ENCODE assay signal across 8 cellular contexts in genomic region chr13:70568571-70568970, GRCh38.
A peak's percentile ranks its signal among the peaks of the same experiment; 100 is the strongest.
DNase-seq lines count a peak whose midpoint lies in the region; ATAC-seq and TF ChIP-seq lines count a peak whose summit lies in the region.

No MANE protein-coding gene starts in this region.

- TF ChIP-seq CTCF in SU-DHL-6 (IDR thresholded peaks at IDR 0.05; ENCODE audit: insufficient read depth, low read length, poor library complexity, severe bottlenecking) (peak; percentile 56), right atrium auricular region (IDR thresholded peaks at IDR 0.05) (peak; percentile 41 to 74), testis (IDR thresholded peaks at IDR 0.05) (peak; percentile 48 to 59 (median 56)), natural killer cell (IDR thresholded peaks at IDR 0.05) (no peak)

- TF ChIP-seq POLR2A in testis (IDR thresholded peaks at IDR 0.05), result no peak

- no peak overlapping the region for H3K4me3 ChIP-seq in Karpas-422 (ENCODE audit: low read length)
- no peak overlapping the region for H3K4me3 ChIP-seq in SU-DHL-6 (ENCODE audit: insufficient read depth, low read length, poor library complexity, severe bottlenecking)
- H3K4me3 ChIP-seq in right atrium auricular region, result no peak overlapping the region
- no peak overlapping the region for H3K4me3 ChIP-seq in testis

- H3K79me2 ChIP-seq in Karpas-422 (ENCODE audit: low read length), result no peaks in the 10 kb centered on the region
- no peaks in the 10 kb centered on the region for H3K79me2 ChIP-seq in SU-DHL-6 (ENCODE audit: insufficient read depth, low read length)

- no peaks in the 10 kb centered on the region for H4K20me1 ChIP-seq in Karpas-422 (ENCODE audit: insufficient read depth, low read depth, low read length)
- H4K20me1 ChIP-seq in SU-DHL-6 (ENCODE audit: low read depth, low read length), result no peaks in the 10 kb centered on the region

- H3K4me1 Mint-ChIP-seq in natural killer cell, result no peaks in the 10 kb centered on the region

- peaks cover 0 to 2% of the 10 kb centered on the region in 2 donors for H3K9me3 Mint-ChIP-seq in natural killer cell

- H3F3A ChIP-seq in SU-DHL-6 (ENCODE audit: insufficient read depth), result no peaks in the 10 kb centered on the region

- DNase-seq in GM03348 (ENCODE audit: low spot score) (peak; percentile 56), Karpas-422 (peak; percentile 74), right atrium auricular region (ENCODE audit: low spot score) (no peak), testis (no peak), natural killer cell (no peak)
- no peak for DNase-seq in activated T-cell treated with anti-CD3 and anti-CD28 coated beads, Interleukin-2, amount 50 U/mL, for 48 hours

- H3K9me2 ChIP-seq in Karpas-422 (replicated peaks; ENCODE audit: insufficient read depth, low read length) (no peaks in the 10 kb centered on the region), SU-DHL-6 (replicated peaks; ENCODE audit: insufficient read depth, low read length) (no peaks in the 10 kb centered on the region)

- no peaks in the 10 kb centered on the region for H3K36me3 Mint-ChIP-seq in natural killer cell

- no peak overlapping the region for H3K4me2 ChIP-seq in Karpas-422 (ENCODE audit: low read depth, low read length, poor library complexity, severe bottlenecking)
- peak overlapping the region; percentile 64 for H3K4me2 ChIP-seq in SU-DHL-6 (ENCODE audit: low read depth, low read length, poor library complexity, severe bottlenecking)

- intact Hi-C loops in testis (cut with DNase I; ENCODE audit: low total_unique reads) (no loop called here), natural killer cell (cut with micrococcal nuclease) (no loop called here)

- H3K27ac Mint-ChIP-seq in natural killer cell, result no peak overlapping the region

- no peak overlapping the region for H2AFZ ChIP-seq in Karpas-422 (ENCODE audit: low read length)
- peak overlapping the region; percentile 46 for H2AFZ ChIP-seq in SU-DHL-6 (ENCODE audit: low read depth, low read length, severe bottlenecking)

- no peak overlapping the region for H3K27ac ChIP-seq in Karpas-422 (ENCODE audit: low read length)
- no peak overlapping the region for H3K27ac ChIP-seq in SU-DHL-6 (ENCODE audit: low read depth, low read length)
- H3K27ac ChIP-seq in right atrium auricular region, result no peak overlapping the region
- no peak overlapping the region for H3K27ac ChIP-seq in testis

- H3K36me3 ChIP-seq in Karpas-422 (ENCODE audit: insufficient read depth, low read length) (no peaks in the 10 kb centered on the region), SU-DHL-6 (ENCODE audit: low read length) (no peaks in the 10 kb centered on the region), right atrium auricular region (no peaks in the 10 kb centered on the region), testis (ENCODE audit: low read depth, missing control alignments) (no peaks in the 10 kb centered on the region)

- H3K9ac ChIP-seq in Karpas-422 (ENCODE audit: low read length) (no peak overlapping the region), SU-DHL-6 (ENCODE audit: low read length) (no peak overlapping the region)

- no peaks in the 10 kb centered on the region for H3K27me3 ChIP-seq in Karpas-422 (ENCODE audit: low read length)
- H3K27me3 ChIP-seq in SU-DHL-6 (ENCODE audit: low read length), result no peaks in the 10 kb centered on the region
- no peaks in the 10 kb centered on the region for H3K27me3 ChIP-seq in right atrium auricular region
- no peaks in the 10 kb centered on the region for H3K27me3 ChIP-seq in testis

- WGBS in testis, 2 donors, result 80 to 92% methylated on average over 1 of the region's 1 CpG

- ATAC-seq in GM21619 (IDR thresholded peaks at IDR 0.05; ENCODE audit: unreplicated experiment) (peak; percentile 85), natural killer cell (no peak)

- H3K4me3 Mint-ChIP-seq in natural killer cell, result no peak overlapping the region

- H3K4me1 ChIP-seq in Karpas-422 (ENCODE audit: low read length), result no peaks in the 10 kb centered on the region
- no peaks in the 10 kb centered on the region for H3K4me1 ChIP-seq in right atrium auricular region
- no peaks in the 10 kb centered on the region for H3K4me1 ChIP-seq in testis

- H3K27me3 Mint-ChIP-seq in natural killer cell (ENCODE audit: low read depth in 2 of 2), result no peaks in the 10 kb centered on the region

- no peaks in the 10 kb centered on the region for H3K9me3 ChIP-seq in Karpas-422 (ENCODE audit: low read length)
- no peaks in the 10 kb centered on the region for H3K9me3 ChIP-seq in SU-DHL-6 (ENCODE audit: insufficient read depth, low read length)
- H3K9me3 ChIP-seq in right atrium auricular region, result no peaks in the 10 kb centered on the region
- no peaks in the 10 kb centered on the region for H3K9me3 ChIP-seq in testis

Comparison
In these comparisons a context has a peak if more than half of its experiments do, and no peak if none do; other contexts are left out.
1. DNase-seq: peak in GM03348 (single experiment) and Karpas-422 (single experiment); none in right atrium auricular region (single experiment), testis (single experiment), natural killer cell (single experiment) and activated T-cell treated with anti-CD3 and anti-CD28 coated beads, Interleukin-2, amount 50 U/mL, for 48 hours (0 of 2).